Comparison of ENCODE assay signal across 8 cellular contexts in the genomic region with DNA sequence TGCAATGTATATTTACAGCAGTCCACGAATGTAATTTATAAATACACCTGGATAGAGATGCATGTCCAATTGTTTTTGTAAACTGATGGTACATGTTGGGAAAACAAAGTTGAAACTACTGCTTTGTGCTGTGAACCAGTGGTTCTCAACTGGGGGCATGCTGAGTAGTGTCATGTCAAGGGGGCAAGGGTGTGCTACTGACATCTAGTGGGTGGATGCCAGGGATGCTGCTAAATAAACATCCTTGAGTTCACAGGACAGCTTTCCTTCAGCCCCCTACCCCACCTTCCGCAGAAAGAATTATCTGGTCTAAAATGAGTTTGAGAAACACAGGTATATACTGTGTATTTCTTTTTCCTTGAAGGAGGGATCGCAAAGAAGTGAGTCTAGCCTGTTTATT.
DNase-seq lines count a peak whose midpoint lies in the region; ATAC-seq, FAIRE-seq and TF ChIP-seq lines count a peak whose summit lies in the region.

No MANE protein-coding gene starts in this region.

- POLR2A ChIA-PET in BJ (lab: Charles Lee) (no interaction called here), K562 (lab: Yijun Ruan, JAX) (no interaction called here)

- H3K27ac ChIP-seq in K562 (ENCODE audit: extremely low read depth, low read depth, low read length) (no peak overlapping the region), right lobe of liver (no peak overlapping the region)

- TF ChIP-seq CTCF in BJ (IDR thresholded peaks at IDR 0.05; ENCODE audit: insufficient read depth, low read depth, low read length) (peak; percentile 47), NB4 (IDR thresholded peaks at IDR 0.05; ENCODE audit: low read depth, low read length) (peak; percentile 77), K562 (IDR thresholded peaks at IDR 0.05 in 2 of 3, conservative IDR thresholded peaks at IDR 0.05 in 1 of 3; ENCODE audit: insufficient read depth in 2 of 3, low read depth in 1 of 3, low read length in 3 of 3) (peak; percentile 15 to 24 (median 19); a peak in 2 of 6 replicates), right lobe of liver (IDR thresholded peaks at IDR 0.05) (peak; percentile 28 to 44 (median 42))

- BruUV-seq in K562 (replicated peaks; lab: Mats Ljungman, UMichigan): no TSS peak

- H2AFZ ChIP-seq in K562 (ENCODE audit: low read depth, low read length): no peak overlapping the region

- no peaks in the 10 kb centered on the region for H3K4me1 ChIP-seq in K562 (replicated peaks in 1 of 2; ENCODE audit: control insufficient read depth in 2 of 2, insufficient read depth in 2 of 2, low read length in 2 of 2)
- H3K4me1 ChIP-seq in right lobe of liver: no peaks in the 10 kb centered on the region

- TF ChIP-seq EP300 in K562 (IDR thresholded peaks at IDR 0.05; ENCODE audit: low read length): no peak

- in situ Hi-C loops in K562 (cut with MboI): no loop called here

- H3K9ac ChIP-seq in K562 (ENCODE audit: insufficient read depth in 1 of 2, low read depth in 2 of 2, low read length in 2 of 2): no peak overlapping the region

- H3K4me2 ChIP-seq in K562 (ENCODE audit: insufficient read depth, low read length): no peak overlapping the region

- CTCF ChIA-PET in BJ (lab: Yijun Ruan, JAX): interaction anchor here (1.0 to 2.4 kb wide), 2 partner anchors 29 to 158 kb away, joined by 3 to 7 read pairs; no protein-coding TSS in a partner anchor
- CTCF ChIA-PET in K562 (lab: Yijun Ruan, JAX; ENCODE audit: low intra/inter-chr PET ratio): no interaction called here

- H3K9me3 ChIP-seq in K562 (replicated peaks; ENCODE audit: control insufficient read depth, insufficient read depth, low read depth, low read length) (no peaks in the 10 kb centered on the region), right lobe of liver (no peaks in the 10 kb centered on the region)

- intact Hi-C loops in K562 (cut with micrococcal nuclease): no loop called here
- intact Hi-C loops in right lobe of liver (cut with DNase I): no loop called here

- no peaks in the 10 kb centered on the region for H3K9me1 ChIP-seq in K562 (ENCODE audit: control insufficient read depth, insufficient read depth, low read length)

- TF ChIP-seq POLR2A in NB4 (IDR thresholded peaks at IDR 0.05; ENCODE audit: extremely low read depth, insufficient read length): no peak
- TF ChIP-seq POLR2A in K562 (conservative IDR thresholded peaks at IDR 0.05): no peak
- no peak for TF ChIP-seq POLR2A in right lobe of liver (IDR thresholded peaks at IDR 0.05)

- H4K20me1 ChIP-seq in K562 (replicated peaks; ENCODE audit: control insufficient read depth, insufficient read depth, low read length): no peaks in the 10 kb centered on the region

- FAIRE-seq in K562 (lab: Jason Lieb, UNC): no peak

- H3K27me3 ChIP-seq in BJ (ENCODE audit: control insufficient read depth, insufficient read depth, low read length): no peaks in the 10 kb centered on the region
- no peaks in the 10 kb centered on the region for H3K27me3 ChIP-seq in K562 (ENCODE audit: control insufficient read depth in 2 of 2, insufficient read depth in 2 of 2, low read length in 2 of 2)
- H3K27me3 ChIP-seq in right lobe of liver: no peaks in the 10 kb centered on the region

- WGBS in K562 (ENCODE audit: insufficient coverage, low coverage, missing lambda C conversion rate): 2% methylated on average over 3 of the region's 3 CpGs
- 66% methylated on average over 3 of the region's 3 CpGs for WGBS in right lobe of liver (ENCODE audit: insufficient coverage, low coverage, low lambda C conversion rate, missing lambda C conversion rate)

- peak; percentile 66 for ATAC-seq in GM21381 (IDR thresholded peaks at IDR 0.05; ENCODE audit: unreplicated experiment)
- no peak for ATAC-seq in K562
- ATAC-seq in right lobe of liver: peak; percentile 61 to 76 (median 67)

- H3K4me3 ChIP-seq in BJ (ENCODE audit: low read depth, low read length): no peak overlapping the region
- no peak overlapping the region for H3K4me3 ChIP-seq in NB4 (ENCODE audit: low read depth, low read length)
- H3K4me3 ChIP-seq in K562: no peak overlapping the region
- no peak overlapping the region for H3K4me3 ChIP-seq in right lobe of liver

- H3K36me3 ChIP-seq in BJ (ENCODE audit: control insufficient read depth, insufficient read depth, low read length) (no peaks in the 10 kb centered on the region), K562 (ENCODE audit: control insufficient read depth, insufficient read depth, low read length) (no peaks in the 10 kb centered on the region), right lobe of liver (no peaks in the 10 kb centered on the region)

- DNase-seq in BJ (ENCODE audit: low read depth) (no peak), NB4 (ENCODE audit: low read depth) (peak; percentile 74), K562 (ENCODE audit: extremely low read depth in 1 of 4, low spot score in 3 of 4) (peak in 2 of 4 experiments; percentile 7 to 14), right lobe of liver (no peak), NCI-H128 (lab: John Stamatoyannopoulos, UW; ENCODE audit: unreplicated experiment) (no peak)
- no peak for DNase-seq in stimulated activated naive CD4-positive, alpha-beta T cell (lab: John Stamatoyannopoulos, UW)
- no peak for DNase-seq in activated CD8-positive, alpha-beta memory T cell treated with anti-CD3 and anti-CD28 coated beads, Interleukin-2, amount 50 U/mL, for 4 hours

- TF ChIP-seq RAD21 in K562 (CRISPR knock-in tag; conservative IDR thresholded peaks at IDR 0.05 in 1 of 2, IDR thresholded peaks at IDR 0.05 in 1 of 2): peak in 1 of 2 experiments; percentile 22; a peak in 1 of 4 replicates

- no peaks in the 10 kb centered on the region for H3K79me2 ChIP-seq in K562 (ENCODE audit: control insufficient read depth, insufficient read depth, low read length)

TF ChIP-seq in K562, 482 proteins besides CTCF, POLR2A, EP300 and RAD21:
- TF ChIP-seq STAT5B (CRISPR knock-in tag; IDR thresholded peaks at IDR 0.05): no peak
- TF ChIP-seq, protein P1, sequence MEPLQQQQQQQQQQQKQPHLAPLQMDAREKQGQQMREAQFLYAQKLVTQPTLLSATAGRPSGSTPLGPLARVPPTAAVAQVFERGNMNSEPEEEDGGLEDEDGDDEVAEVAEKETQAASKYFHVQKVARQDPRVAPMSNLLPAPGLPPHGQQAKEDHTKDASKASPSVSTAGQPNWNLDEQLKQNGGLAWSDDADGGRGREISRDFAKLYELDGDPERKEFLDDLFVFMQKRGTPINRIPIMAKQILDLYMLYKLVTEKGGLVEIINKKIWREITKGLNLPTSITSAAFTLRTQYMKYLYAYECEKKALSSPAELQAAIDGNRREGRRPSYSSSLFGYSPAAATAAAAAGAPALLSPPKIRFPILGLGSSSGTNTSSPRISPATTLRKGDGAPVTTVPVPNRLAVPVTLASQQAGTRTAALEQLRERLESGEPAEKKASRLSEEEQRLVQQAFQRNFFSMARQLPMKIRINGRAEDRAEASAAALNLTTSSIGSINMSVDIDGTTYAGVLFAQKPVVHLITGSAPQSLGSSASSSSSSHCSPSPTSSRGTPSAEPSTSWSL (CRISPR knock-in tag; IDR thresholded peaks at IDR 0.05; ENCODE audit: borderline replicate concordance): no peak
- TF ChIP-seq ZC3H4 (CRISPR knock-in tag; IDR thresholded peaks at IDR 0.05; ENCODE audit: borderline replicate concordance): no peak
- TF ChIP-seq NFE2 (IDR thresholded peaks at IDR 0.05; ENCODE audit: low read depth): no peak
- TF ChIP-seq SMAD3 (CRISPR knock-in tag; conservative IDR thresholded peaks at IDR 0.05): no peak
- TF ChIP-seq ZNF830 (CRISPR knock-in tag; IDR thresholded peaks at IDR 0.05): no peak
- no peak for TF ChIP-seq POLR2G (IDR thresholded peaks at IDR 0.05; ENCODE audit: low read depth, low read length)
- TF ChIP-seq, protein P2, sequence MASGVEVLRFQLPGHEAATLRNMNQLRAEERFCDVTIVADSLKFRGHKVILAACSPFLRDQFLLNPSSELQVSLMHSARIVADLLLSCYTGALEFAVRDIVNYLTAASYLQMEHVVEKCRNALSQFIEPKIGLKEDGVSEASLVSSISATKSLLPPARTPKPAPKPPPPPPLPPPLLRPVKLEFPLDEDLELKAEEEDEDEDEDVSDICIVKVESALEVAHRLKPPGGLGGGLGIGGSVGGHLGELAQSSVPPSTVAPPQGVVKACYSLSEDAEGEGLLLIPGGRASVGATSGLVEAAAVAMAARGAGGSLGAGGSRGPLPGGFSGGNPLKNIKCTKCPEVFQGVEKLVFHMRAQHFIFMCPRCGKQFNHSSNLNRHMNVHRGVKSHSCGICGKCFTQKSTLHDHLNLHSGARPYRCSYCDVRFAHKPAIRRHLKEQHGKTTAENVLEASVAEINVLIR (CRISPR knock-in tag; IDR thresholded peaks at IDR 0.05): no peak
- TF ChIP-seq LARP7 (IDR thresholded peaks at IDR 0.05): no peak
- no peak for TF ChIP-seq ARID1B (IDR thresholded peaks at IDR 0.05)
- TF ChIP-seq ZNF644 (tag; IDR thresholded peaks at IDR 0.05; ENCODE audit: low read depth): no peak
- TF ChIP-seq RB1 (IDR thresholded peaks at IDR 0.05; ENCODE audit: low read depth): no peak
- TF ChIP-seq ILK (tag; IDR thresholded peaks at IDR 0.05; ENCODE audit: borderline replicate concordance, low read depth): no peak
- TF ChIP-seq MAZ (CRISPR knock-in tag; conservative IDR thresholded peaks at IDR 0.05 in 1 of 2, IDR thresholded peaks at IDR 0.05 in 1 of 2): no peak
- no peak for TF ChIP-seq HDAC2 (IDR thresholded peaks at IDR 0.05)
- no peak for TF ChIP-seq KLF10 (CRISPR knock-in tag; IDR thresholded peaks at IDR 0.05)
- TF ChIP-seq KAT2B (IDR thresholded peaks at IDR 0.05; ENCODE audit: low read depth, low read length): no peak
- no peak for TF ChIP-seq ZNF77 (CRISPR knock-in tag; IDR thresholded peaks at IDR 0.05)
- TF ChIP-seq MTA2 (IDR thresholded peaks at IDR 0.05; ENCODE audit: low read depth): no peak
TF ChIP-seq in K562: peak in this region for 0.

Comparison
In these comparisons a context has a peak if more than half of its experiments do, and no peak if none do; other contexts are left out.
1. CTCF ChIP-seq: peak in every context shown above with its lines; median percentile 77 in NB4; 47 in BJ; 42 in right lobe of liver; 19 in K562.